Comparison of ENCODE assay signal across 8 cellular contexts in the genomic region with DNA sequence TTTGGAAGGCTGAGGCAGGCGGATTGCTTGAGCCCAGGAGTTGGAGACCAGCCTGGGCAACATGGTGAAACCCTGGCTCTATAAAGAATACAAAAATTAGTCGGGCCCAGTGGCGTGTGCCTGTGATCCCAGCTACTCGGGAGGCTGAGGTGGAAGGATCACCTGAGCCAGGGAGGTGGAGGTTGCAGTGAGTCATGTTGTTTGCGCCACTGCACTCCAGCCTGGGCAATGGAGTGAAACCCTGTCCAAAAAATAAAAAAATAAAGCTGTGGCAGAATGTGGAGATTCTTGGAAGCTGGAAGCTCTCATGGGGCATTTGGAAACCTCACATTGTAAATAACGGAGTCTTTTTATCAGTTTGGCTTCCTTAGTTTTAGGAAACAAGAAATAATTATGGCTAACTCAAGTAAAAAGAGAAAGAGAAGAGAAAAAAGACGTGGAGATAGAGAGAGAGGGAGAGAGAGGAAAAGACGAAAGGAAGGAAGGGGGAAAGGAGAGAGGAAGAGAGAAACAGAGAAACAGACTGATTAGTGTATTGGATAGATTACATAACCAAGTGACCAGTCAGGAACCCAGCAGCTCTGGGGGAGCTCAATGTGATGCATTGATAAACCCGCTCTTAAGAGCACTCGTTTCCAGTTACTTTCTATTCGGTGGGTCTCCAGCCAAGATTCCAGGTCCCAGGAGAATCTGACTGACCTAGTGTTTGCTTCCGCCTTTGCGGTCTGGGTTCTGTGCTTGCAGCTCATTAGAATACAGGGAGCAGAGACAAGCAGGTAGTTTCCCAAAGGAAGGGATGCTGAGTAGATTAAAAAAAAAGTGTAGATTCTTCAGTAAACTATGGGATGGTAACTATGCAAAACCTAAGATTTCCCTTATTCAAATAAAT. TPM values are rescaled to one million over a fixed set of nuclear protein-coding genes. Genes with fewer than 3 reads are reported as not detected.
DNase-seq lines count a peak whose midpoint lies in the region; ATAC-seq lines count a peak whose summit lies in the region.

No MANE protein-coding gene starts in this region.

- H3K4me1 Mint-ChIP-seq in T-helper 1 cell treated with Interleukin-12 subunit alpha and Interleukin-12 subunit beta and Interleukin-4 antibody, amounts not matched to agents 30 μg/mL and 1 μg/mL, for 36 hours (ENCODE audit: low read depth) = peaks cover 19% of the 10 kb centered on the region
- H3K4me1 Mint-ChIP-seq in activated CD4-positive, alpha-beta memory T cell treated with anti-CD3 and anti-CD28 coated beads, Interleukin-2, amount 10 ng/mL, durations not matched to agents 7 days and 5 days = peaks cover 30% of the 10 kb centered on the region

- peaks cover 0 to 4% of the 10 kb centered on the region in 2 donors for H3K4me1 ChIP-seq in neuronal stem cell (ENCODE audit: control insufficient read depth in 2 of 2, insufficient read depth in 1 of 2, low read depth in 1 of 2, low read length in 2 of 2)

- no peak overlapping the region for H2BK15ac ChIP-seq in neuronal stem cell (ENCODE audit: low read length)

- peaks cover 5% of the 10 kb centered on the region for H3K36me3 Mint-ChIP-seq in T-helper 1 cell treated with Interleukin-12 subunit alpha and Interleukin-12 subunit beta and Interleukin-4 antibody, amounts not matched to agents 30 μg/mL and 1 μg/mL, for 36 hours (ENCODE audit: low read depth)
- H3K36me3 Mint-ChIP-seq in activated CD4-positive, alpha-beta memory T cell treated with anti-CD3 and anti-CD28 coated beads, Interleukin-2, amount 10 ng/mL, durations not matched to agents 7 days and 5 days (ENCODE audit: low read depth) = peaks cover 1% of the 10 kb centered on the region

- no peak overlapping the region for H3K27ac Mint-ChIP-seq in T-helper 1 cell treated with Interleukin-12 subunit alpha and Interleukin-12 subunit beta and Interleukin-4 antibody, amounts not matched to agents 30 μg/mL and 1 μg/mL, for 36 hours
- H3K27ac Mint-ChIP-seq in activated CD4-positive, alpha-beta memory T cell treated with anti-CD3 and anti-CD28 coated beads, Interleukin-2, amount 10 ng/mL, durations not matched to agents 7 days and 5 days = no peak overlapping the region

- no peak overlapping the region for H3K9ac ChIP-seq in neuronal stem cell (ENCODE audit: low read depth, low read length, poor library complexity)

- H3K9me3 Mint-ChIP-seq in T-helper 1 cell treated with Interleukin-12 subunit alpha and Interleukin-12 subunit beta and Interleukin-4 antibody, amounts not matched to agents 30 μg/mL and 1 μg/mL, for 36 hours = no peaks in the 10 kb centered on the region
- no peaks in the 10 kb centered on the region for H3K9me3 Mint-ChIP-seq in activated CD4-positive, alpha-beta memory T cell treated with anti-CD3 and anti-CD28 coated beads, Interleukin-2, amount 10 ng/mL, durations not matched to agents 7 days and 5 days

- H4K8ac ChIP-seq in neuronal stem cell (ENCODE audit: low read depth, low read length) = no peak overlapping the region

- DNase-seq in T-helper 1 cell = no peak
- DNase-seq in NCI-H1105 treated with DMSO at 0.1 percent for 48 hours (lab: John Stamatoyannopoulos, UW) = peak; percentile 46
- DNase-seq in activated CD4-positive, alpha-beta memory T cell treated with anti-CD3 and anti-CD28 coated beads, Interleukin-2, amount 10 ng/mL, durations not matched to agents 7 days and 5 days = no peak
- peak; percentile 37 for DNase-seq in globus pallidus (ENCODE audit: low spot score)
- no peak for DNase-seq in neuronal stem cell (ENCODE audit: low spot score)

- peaks cover 0 to 15% of the 10 kb centered on the region in 2 donors for H3K36me3 ChIP-seq in neuronal stem cell (replicated peaks in 1 of 2; ENCODE audit: control insufficient read depth in 2 of 2, insufficient read depth in 2 of 2, low read length in 2 of 2)

- no peak overlapping the region for H3K14ac ChIP-seq in neuronal stem cell (ENCODE audit: low read length)

- H2BK5ac ChIP-seq in neuronal stem cell (ENCODE audit: low read length) = no peak overlapping the region

- no peaks in the 10 kb centered on the region for H3K27me3 Mint-ChIP-seq in T-helper 1 cell treated with Interleukin-12 subunit alpha and Interleukin-12 subunit beta and Interleukin-4 antibody, amounts not matched to agents 30 μg/mL and 1 μg/mL, for 36 hours (ENCODE audit: low read depth)
- H3K27me3 Mint-ChIP-seq in activated CD4-positive, alpha-beta memory T cell treated with anti-CD3 and anti-CD28 coated beads, Interleukin-2, amount 10 ng/mL, durations not matched to agents 7 days and 5 days = peaks cover 2% of the 10 kb centered on the region

- no peak overlapping the region for H2BK12ac ChIP-seq in neuronal stem cell (ENCODE audit: low read length)

- WGBS in neuronal stem cell (ENCODE audit: extremely low coverage in 2 of 2, insufficient read length in 2 of 2, insufficient replicate concordance in 1 of 2), 2 donors = 100% methylated on average over 2 of the region's 13 CpGs; no CpG with 5 or more reads in 1 of the 2 donors

- no peak overlapping the region for H2AK5ac ChIP-seq in neuronal stem cell (ENCODE audit: low read depth, low read length)

- no peak overlapping the region for H3K4ac ChIP-seq in neuronal stem cell (ENCODE audit: low read length)

- peak overlapping the region in 1 of 2 donors; percentile 80 for H3K4me3 ChIP-seq in neuronal stem cell (ENCODE audit: low read length in 2 of 2)

- no peak overlapping the region for H2BK120ac ChIP-seq in neuronal stem cell (ENCODE audit: low read depth, low read length)

- H3K27ac ChIP-seq in neuronal stem cell (replicated peaks; ENCODE audit: low read length) = no peak overlapping the region

- CTCF ChIA-PET in activated CD4-positive, alpha-beta memory T cell treated with anti-CD3 and anti-CD28 coated beads, Interleukin-2, amount 10 ng/mL, durations not matched to agents 7 days and 5 days (lab: Charles Lee) = interaction anchor here (1.2 to 4.4 kb wide), 5 partner anchors 7 to 101 kb away, joined by 3 to 34 read pairs (median 4); a partner anchor contains a TSS

- H3K27me3 ChIP-seq in neuronal stem cell (ENCODE audit: control insufficient read depth in 3 of 3, insufficient read depth in 3 of 3, low read depth in 1 of 3, low read length in 3 of 3) = no peaks in the 10 kb centered on the region

- POLR2A ChIA-PET in activated CD4-positive, alpha-beta memory T cell treated with anti-CD3 and anti-CD28 coated beads, Interleukin-2, amount 10 ng/mL, durations not matched to agents 7 days and 5 days (lab: Charles Lee) = interaction anchor here (1.0 to 3.6 kb wide), 8 partner anchors 7 to 294 kb away, joined by 3 to 62 read pairs (median 6); a partner anchor contains a TSS

- no peak for ATAC-seq in HG02571 (IDR thresholded peaks at IDR 0.05; ENCODE audit: unreplicated experiment)
- no peak for ATAC-seq in GM18502 (IDR thresholded peaks at IDR 0.05; ENCODE audit: poor library complexity, unreplicated experiment)

- no peak overlapping the region for H3K23ac ChIP-seq in neuronal stem cell (ENCODE audit: low read depth, low read length, poor library complexity)

- H3K4me3 Mint-ChIP-seq in T-helper 1 cell treated with Interleukin-12 subunit alpha and Interleukin-12 subunit beta and Interleukin-4 antibody, amounts not matched to agents 30 μg/mL and 1 μg/mL, for 36 hours = peak overlapping the region; percentile 97
- peak overlapping the region; percentile 94 for H3K4me3 Mint-ChIP-seq in activated CD4-positive, alpha-beta memory T cell treated with anti-CD3 and anti-CD28 coated beads, Interleukin-2, amount 10 ng/mL, durations not matched to agents 7 days and 5 days

- no peak overlapping the region for H3K18ac ChIP-seq in neuronal stem cell (ENCODE audit: low read length)

- H2AFZ ChIP-seq in neuronal stem cell (ENCODE audit: low read length) = peak overlapping the region; percentile 95

- H3K4me2 ChIP-seq in neuronal stem cell (ENCODE audit: insufficient read depth, low read length, poor library complexity, severe bottlenecking) = peak overlapping the region; percentile 47

- no peaks in the 10 kb centered on the region for H3K9me3 ChIP-seq in neuronal stem cell (replicated peaks in 1 of 2; ENCODE audit: control insufficient read depth in 2 of 2, insufficient read depth in 1 of 2, low read depth in 1 of 2, low read length in 2 of 2)

- H3K79me1 ChIP-seq in neuronal stem cell (ENCODE audit: low read depth, low read length) = peaks cover 5% of the 10 kb centered on the region

- no peak overlapping the region for H4K91ac ChIP-seq in neuronal stem cell (ENCODE audit: low read depth, low read length, poor library complexity)

RNA-seq across cellular contexts. Expression of a gene that starts 1.1 kb away (rescaled TPM):
- total RNA-seq in activated CD4-positive, alpha-beta memory T cell treated with anti-CD3 and anti-CD28 coated beads, Interleukin-2, amount 10 ng/mL, durations not matched to agents 7 days and 5 days = 10 to 100 TPM; 21.1 to 21.8 TPM
- polyA plus RNA-seq in neuronal stem cell (2013, experiment 1 of 2) = 18.8 TPM
- polyA plus RNA-seq in neuronal stem cell (2013, experiment 2 of 2) = 20.5 TPM

RNA-seq across cellular contexts. Expression of a gene that starts 22.6 kb away (rescaled TPM):
- total RNA-seq in activated CD4-positive, alpha-beta memory T cell treated with anti-CD3 and anti-CD28 coated beads, Interleukin-2, amount 10 ng/mL, durations not matched to agents 7 days and 5 days = 10 to 100 TPM; 68.9 to 74.2 TPM
- polyA plus RNA-seq in neuronal stem cell (2013, experiment 1 of 2) = 192 TPM
- 194 TPM for polyA plus RNA-seq in neuronal stem cell (2013, experiment 2 of 2)

RNA-seq across cellular contexts. Expression of a gene that starts 51.4 kb away (rescaled TPM):
- 10 to 100 TPM; 40.7 to 41.5 TPM for total RNA-seq in activated CD4-positive, alpha-beta memory T cell treated with anti-CD3 and anti-CD28 coated beads, Interleukin-2, amount 10 ng/mL, durations not matched to agents 7 days and 5 days
- 24.6 TPM for polyA plus RNA-seq in neuronal stem cell (2013, experiment 1 of 2)
- polyA plus RNA-seq in neuronal stem cell (2013, experiment 2 of 2) = 24.7 TPM

Comparison
In these comparisons a context has a peak if more than half of its experiments do, and no peak if none do; other contexts are left out.
1. DNase-seq: peak in NCI-H1105 treated with DMSO at 0.1 percent for 48 hours (single experiment) and globus pallidus (single experiment); none in T-helper 1 cell (0 of 5), activated CD4-positive, alpha-beta memory T cell treated with anti-CD3 and anti-CD28 coated beads, Interleukin-2, amount 10 ng/mL, durations not matched to agents 7 days and 5 days (single experiment) and neuronal stem cell (single experiment).